ENCODE assay signal across 8 cellular contexts in genomic region chr6:99588618-99589289, GRCh38. TPM values are rescaled to one million over a fixed set of nuclear protein-coding genes. Genes with fewer than 3 reads are reported as not detected.
DNase-seq lines count a peak whose midpoint lies in the region; ATAC-seq lines count a peak whose summit lies in the region.

No MANE protein-coding gene starts in this region.

- H3K4me2 ChIP-seq in mesendoderm (ENCODE audit: low read length), result peak overlapping the region; percentile 30

- peak overlapping the region; percentile 5 for H3K9ac ChIP-seq in mesendoderm (ENCODE audit: low read length)

- no peak overlapping the region for H3K4ac ChIP-seq in mesendoderm (ENCODE audit: low read depth, low read length)

- no CpG with 5 or more reads among the region's 52 CpGs for WGBS in mesendoderm (ENCODE audit: extremely low coverage, insufficient coverage, low lambda C conversion rate)

- H3K79me1 ChIP-seq in mesendoderm (ENCODE audit: low read length), result no peaks in the 10 kb centered on the region

- no peak overlapping the region for H2BK5ac ChIP-seq in mesendoderm (ENCODE audit: low read length)

- H2AK5ac ChIP-seq in mesendoderm (ENCODE audit: low read length), result no peak overlapping the region

- H3K27ac ChIP-seq in mesendoderm (ENCODE audit: low read depth, low read length), result no peak overlapping the region

- no peaks in the 10 kb centered on the region for H3K36me3 ChIP-seq in mesendoderm (ENCODE audit: control insufficient read depth, insufficient read depth, low read length)

- ATAC-seq in GM18909 (IDR thresholded peaks at IDR 0.05; ENCODE audit: poor library complexity, unreplicated experiment) (peak; percentile 96), HG03135 (IDR thresholded peaks at IDR 0.05; ENCODE audit: unreplicated experiment) (peak; percentile 90)

- H2BK120ac ChIP-seq in mesendoderm (ENCODE audit: low read depth, low read length), result no peak overlapping the region

- H4K5ac ChIP-seq in mesendoderm (ENCODE audit: low read length), result no peak overlapping the region

- H3K27me3 ChIP-seq in mesendoderm (ENCODE audit: insufficient read depth, low read length, poor library complexity), result peaks cover 53% of the 10 kb centered on the region

- no peak overlapping the region for H3K4me3 ChIP-seq in mesendoderm (ENCODE audit: low read length)

- DNase-seq in Ammon's horn (ENCODE audit: low spot score) (peak; percentile 65), NCI-H345 treated with DMSO at 0.1 percent for 48 hours (lab: John Stamatoyannopoulos, UW; ENCODE audit: unreplicated experiment) (peak; percentile 81), mesendoderm (peak; percentile 91)
- peak; percentile 65 for DNase-seq in activated CD4-positive, alpha-beta T cell treated with anti-CD3 and anti-CD28 coated beads, Interleukin-2, amount 50 U/mL, for 1 hour
- DNase-seq in effector CD4-positive, alpha-beta T cell, result peak; percentile 33
- peak; percentile 51 to 58 for DNase-seq in stimulated activated CD8-positive, alpha-beta memory T cell treated with anti-CD3 and anti-CD28 coated beads, Interleukin-15, amount 100 ng/mL, for 48 hours (ENCODE audit: low read depth in 2 of 2)

- no peak overlapping the region for H4K8ac ChIP-seq in mesendoderm (ENCODE audit: low read depth, low read length)

- H3K4me1 ChIP-seq in mesendoderm (ENCODE audit: control insufficient read depth, low read depth, low read length), result no peaks in the 10 kb centered on the region

- H3K23ac ChIP-seq in mesendoderm (ENCODE audit: low read length), result no peak overlapping the region

- no peak overlapping the region for H3K56ac ChIP-seq in mesendoderm (ENCODE audit: low read length)

- H3K18ac ChIP-seq in mesendoderm (ENCODE audit: low read length), result no peak overlapping the region

- H3K79me2 ChIP-seq in mesendoderm (ENCODE audit: control insufficient read depth, insufficient read depth, low read length), result no peaks in the 10 kb centered on the region

- no peak overlapping the region for H2BK15ac ChIP-seq in mesendoderm (replicated peaks; ENCODE audit: low read depth)

RNA-seq across cellular contexts. Expression of gene PRDM13, which starts 17.9 kb away (rescaled TPM):
- polyA plus RNA-seq in mesendoderm (2013, experiment 1 of 2), result 0.24 TPM
- 0.29 TPM for polyA plus RNA-seq in mesendoderm (2013, experiment 2 of 2)

RNA-seq across cellular contexts. Expression of gene CCNC, which starts 20.3 kb away (rescaled TPM):
- 79.3 TPM for polyA plus RNA-seq in mesendoderm (2013, experiment 1 of 2)
- 78.7 TPM for polyA plus RNA-seq in mesendoderm (2013, experiment 2 of 2)

Comparison
In these comparisons a context has a peak if more than half of its experiments do, and no peak if none do; other contexts are left out.
1. DNase-seq: peak in every context shown above with its lines; median percentile 91 in mesendoderm; 81 in NCI-H345 treated with DMSO at 0.1 percent for 48 hours; 65 in Ammon's horn; 65 in activated CD4-positive, alpha-beta T cell treated with anti-CD3 and anti-CD28 coated beads, Interleukin-2, amount 50 U/mL, for 1 hour; 54 in stimulated activated CD8-positive, alpha-beta memory T cell treated with anti-CD3 and anti-CD28 coated beads, Interleukin-15, amount 100 ng/mL, for 48 hours; 33 in effector CD4-positive, alpha-beta T cell.